ENCODE assay signal across 36 cellular contexts in genomic region chr1:43194509-43194908, GRCh38. TPM values are rescaled to one million over a fixed set of nuclear protein-coding genes. Genes with fewer than 3 reads are reported as not detected.
"Had no signal": no experiment of that assay in that cellular context is flagged by ENCODE, and none has a peak within 500 bp of the region (broad histone marks: within the 10 kb centered on the region; RNA-seq: fewer than 3 reads in every experiment).

No MANE protein-coding gene starts in this region.

- H3K4me3 ChIP-seq: MG63 had no signal

- H3K27me3 ChIP-seq: MG63 had no signal

- DNase-seq: Kasumi-1, MG63, MM.1S, MV-4-11, NCI-H1048, NCI-H1092, NCI-H1092 treated with DMSO at 0.1 percent for 48 hours, NCI-H1105, NCI-H1105 treated with DMSO at 0.1 percent for 48 hours, NCI-H1417, NCI-H1417 treated with DMSO at 0.1 percent for 48 hours, NCI-H1436, NCI-H1436 treated with DMSO at 0.1 percent for 48 hours, NCI-H146, NCI-H1694, NCI-H1694 treated with DMSO at 0.1 percent for 48 hours, NCI-H187, NCI-H187 treated with DMSO at 0.1 percent for 48 hours, NCI-H1930, NCI-H2029, NCI-H2029 treated with DMSO at 0.1 percent for 48 hours, NCI-H2081, NCI-H2081 treated with DMSO at 0.1 percent for 48 hours, NCI-H2107, NCI-H2171, NCI-H2171 treated with DMSO at 0.1 percent for 48 hours, NCI-H2227 treated with DMSO at 0.1 percent for 48 hours, NCI-H226, NCI-H345, NCI-H446, NCI-H446 treated with DMSO at 0.1 percent for 48 hours, NCI-H510A, NCI-H510A treated with DMSO at 0.1 percent for 48 hours, NCI-H524, NCI-H524 treated with DMSO at 0.1 percent for 48 hours had no signal

- H3K36me3 ChIP-seq: MG63 had no signal

RNA-seq across cellular contexts. Expression of gene CFAP57, which starts 22.4 kb away (rescaled TPM):
- total RNA-seq: LHCN-M2 had no signal
